21 cellular contexts compared by ENCODE assay signal in genomic region chr7:112537822-112538221, GRCh38.
"Had no signal": no experiment of that assay in that cellular context is flagged by ENCODE, and none has a peak within 500 bp of the region (broad histone marks: within the 10 kb centered on the region; RNA-seq: fewer than 3 reads in every experiment).

No MANE protein-coding gene starts in this region.

- H3K4me1 ChIP-seq: breast epithelium, colonic mucosa, esophagus squamous epithelium, parathyroid adenoma, upper lobe of left lung had no signal

- H3K79me2 ChIP-seq: parathyroid adenoma had no signal

- H3K36me3 ChIP-seq: breast epithelium, colonic mucosa, esophagus squamous epithelium, heart right ventricle, upper lobe of left lung had no signal

- H3K27me3 ChIP-seq: breast epithelium, colonic mucosa, dorsolateral prefrontal cortex, esophagus squamous epithelium, heart right ventricle, upper lobe of left lung had no signal

- H3K9me3 ChIP-seq: breast epithelium, colonic mucosa, esophagus squamous epithelium, upper lobe of left lung had no signal

- H3K9ac ChIP-seq: parathyroid adenoma had no signal

- H3K27ac ChIP-seq: breast epithelium, colonic mucosa, dorsolateral prefrontal cortex, esophagus squamous epithelium, heart right ventricle, parathyroid adenoma, upper lobe of left lung had no signal

- DNase-seq: activated CD4-positive, alpha-beta memory T cell treated with anti-CD3 and anti-CD28 coated beads, Interleukin-2, amount 10 ng/mL, durations not matched to agents 7 days and 5 days; activated CD4-positive, alpha-beta T cell treated with anti-CD3 and anti-CD28 coated beads for 48 hours; activated effector memory CD4-positive, alpha-beta T cell treated with Interleukin-2 at 50 U/mL for 16 hours; activated naive CD4-positive, alpha-beta T cell treated with anti-CD3 and anti-CD28 coated beads for 36 hours; activated naive CD8-positive, alpha-beta T cell treated with anti-CD3 and anti-CD28 coated beads, Interleukin-2, amount 10 ng/mL, durations not matched to agents 7 days and 5 days; activated T-cell treated with anti-CD3 and anti-CD28 coated beads, Interleukin-2, amount 50 U/mL, for 72 hours; amniotic stem cell; colonic mucosa; dorsolateral prefrontal cortex; esophagus squamous epithelium; heart right ventricle; naive B cell; nucleus accumbens; right cardiac atrium; stimulated activated CD4-positive, alpha-beta T cell treated with anti-CD3 and anti-CD28 coated beads, Interleukin-4, amount 100 ng/mL, for 24 hours; stimulated activated naive CD4-positive, alpha-beta T cell treated with Interleukin-2 at 50 U/mL for 16 hours; T-helper 9 cell; upper lobe of left lung had no signal

- H2AFZ ChIP-seq: parathyroid adenoma had no signal

- H3K4me3 ChIP-seq: breast epithelium, colonic mucosa, dorsolateral prefrontal cortex, esophagus squamous epithelium, heart right ventricle, lung, upper lobe of left lung had no signal
